In the genomic region with DNA sequence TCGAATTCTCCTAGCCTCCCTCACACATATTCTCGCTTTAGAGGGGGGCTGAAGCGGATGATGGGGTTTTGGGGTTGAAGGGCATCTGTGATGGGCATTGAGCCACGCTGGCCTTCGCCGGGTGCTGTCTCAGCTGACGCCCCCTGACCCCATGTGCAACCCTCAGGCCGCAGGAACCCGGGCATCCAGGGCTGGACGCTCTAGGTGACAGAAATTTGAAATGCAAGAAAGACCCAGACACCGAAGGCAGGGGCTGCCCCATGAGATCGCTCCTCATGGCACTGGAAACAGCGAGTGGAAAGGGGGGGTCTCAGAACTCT, we compare ENCODE assay signal across 9 cellular contexts. TPM values are rescaled to one million over a fixed set of nuclear protein-coding genes. Genes with fewer than 3 reads are reported as not detected.
DNase-seq lines count a peak whose midpoint lies in the region; ATAC-seq and TF ChIP-seq lines count a peak whose summit lies in the region.
"Had no signal": no experiment of that assay in that cellular context is flagged by ENCODE, and none has a peak within 500 bp of the region (broad histone marks: within the 10 kb centered on the region; RNA-seq: fewer than 3 reads in every experiment).

No MANE protein-coding gene starts in this region.

- no peak for ATAC-seq in left cardiac atrium
- ATAC-seq in HG02798 (IDR thresholded peaks at IDR 0.05; ENCODE audit: poor library complexity, unreplicated experiment): no peak

- CTCF ChIA-PET in HEK293T (lab: Yijun Ruan, JAX): no interaction called here

- peak; percentile 5 for DNase-seq in HEK293T (ENCODE audit: extremely low spot score)
- DNase-seq in left cardiac atrium: peak; percentile 25
- no peak for DNase-seq in iPS-NIHi11 (ENCODE audit: low spot score)
- no peak for DNase-seq in NCI-H2196 (lab: John Stamatoyannopoulos, UW; ENCODE audit: unreplicated experiment)
- DNase-seq in NOMO-1 (lab: John Stamatoyannopoulos, UW; ENCODE audit: unreplicated experiment in 2 of 2): no peak

- POLR2A ChIA-PET in HEK293T (lab: Yijun Ruan, JAX): interaction anchor here (0.9 to 1.8 kb wide), 2 partner anchors 26 to 28 kb away, joined by 3 to 17 read pairs; partner anchors contain the start of gene PSTK

- H3K4me3 ChIP-seq in WI38 (ENCODE audit: low read depth, low read length) (peak overlapping the region; percentile 88), skin epidermis (peak overlapping the region; percentile 77 to 95 (median 87))

- no peak overlapping the region for H3K27ac ChIP-seq in skin epidermis

- TF ChIP-seq CTCF in WI38 (IDR thresholded peaks at IDR 0.05; ENCODE audit: low read depth, low read length): no peak

- intact Hi-C loops in left cardiac atrium (cut with DNase I): no loop called here

TF ChIP-seq in HEK293T, 16 proteins besides CTCF, POLR2A, EP300 and RAD21:
- no peak for TF ChIP-seq HDGF (IDR thresholded peaks at IDR 0.05; ENCODE audit: borderline replicate concordance)
- TF ChIP-seq LEF1 (IDR thresholded peaks at IDR 0.05; ENCODE audit: borderline replicate concordance): no peak

RNA-seq across cellular contexts. Expression of gene C10orf88, which starts 0.7 kb away (rescaled TPM):
- total RNA-seq in left cardiac atrium: 1 to 10 TPM; 5.2 to 7.5 TPM

RNA-seq across cellular contexts. Expression of gene PSTK, which starts 25.5 kb away (rescaled TPM):
- total RNA-seq in left cardiac atrium: 1 to 10 TPM; 3.1 to 3.6 TPM

RNA-seq across cellular contexts. Expression of gene FAM24A, which starts 44.3 kb away (rescaled TPM):
- total RNA-seq in left cardiac atrium: not detected
- total RNA-seq: body of pancreas had no signal

RNA-seq across cellular contexts. Expression of gene IKZF5, which starts 53.9 kb away (rescaled TPM):
- total RNA-seq in left cardiac atrium: 10 to 100 TPM; 10.4 to 12.1 TPM

RNA-seq across cellular contexts. Expression of gene ACADSB, which starts 54.1 kb away (rescaled TPM):
- 10 to 100 TPM; 51.3 to 55.1 TPM for total RNA-seq in left cardiac atrium

Comparison
In these comparisons a context has a peak if more than half of its experiments do, and no peak if none do; other contexts are left out.
1. DNase-seq: peak in HEK293T (single experiment) and left cardiac atrium (single experiment); none in iPS-NIHi11 (single experiment), NCI-H2196 (single experiment) and NOMO-1 (0 of 2).